16 cellular contexts compared by ENCODE assay signal in genomic region chr3:157921271-157921670, GRCh38.
DNase-seq lines count a peak whose midpoint lies in the region; ATAC-seq and TF ChIP-seq lines count a peak whose summit lies in the region.
"Had no signal": no experiment of that assay in that cellular context is flagged by ENCODE, and none has a peak within 500 bp of the region (broad histone marks: within the 10 kb centered on the region; RNA-seq: fewer than 3 reads in every experiment).

No MANE protein-coding gene starts in this region.

- no peaks in the 10 kb centered on the region for H3K4me1 ChIP-seq in right atrium auricular region

- TF ChIP-seq CTCF in right atrium auricular region (IDR thresholded peaks at IDR 0.05): no peak

- H3K27ac ChIP-seq in right atrium auricular region: no peak overlapping the region
- H3K27ac ChIP-seq: 22Rv1, C4-2B, SK-N-MC had no signal

- DNase-seq in NCI-H1092 treated with DMSO at 0.1 percent for 48 hours (lab: John Stamatoyannopoulos, UW): peak; percentile 32
- DNase-seq in NCI-H1092 (lab: John Stamatoyannopoulos, UW): no peak
- DNase-seq in Right ventricle myocardium inferior (ENCODE audit: missing footprints): no peak
- no peak for DNase-seq in right atrium auricular region (ENCODE audit: low spot score)
- DNase-seq in fibroblast of peridontal ligament (ENCODE audit: extremely low read depth): peak; percentile 60
- DNase-seq in activated CD4-positive, alpha-beta T cell treated with anti-CD3 and anti-CD28 coated beads for 4 hours: no peak
- DNase-seq: DMS53, H7, KG1, NCI-H1048, T-helper 1 cell had no signal

- no peaks in the 10 kb centered on the region for H3K36me3 ChIP-seq in right atrium auricular region

- H3K4me3 ChIP-seq in right atrium auricular region: no peak overlapping the region
- H3K4me3 ChIP-seq: SK-N-MC had no signal

- intact Hi-C loops in Right ventricle myocardium inferior (cut with DNase I): no loop called here

- no peaks in the 10 kb centered on the region for H3K27me3 ChIP-seq in right atrium auricular region

- ATAC-seq in Right ventricle myocardium inferior: peak; percentile 26
- no peak for ATAC-seq in GM21515 (IDR thresholded peaks at IDR 0.05; ENCODE audit: unreplicated experiment)
- ATAC-seq in GM18502 (IDR thresholded peaks at IDR 0.05; ENCODE audit: poor library complexity, unreplicated experiment): no peak

- no peaks in the 10 kb centered on the region for H3K9me3 ChIP-seq in right atrium auricular region

Comparison
In these comparisons a context has a peak if more than half of its experiments do, and no peak if none do; other contexts are left out.
1. DNase-seq: peak in NCI-H1092 treated with DMSO at 0.1 percent for 48 hours (single experiment) and fibroblast of peridontal ligament (single experiment); none in NCI-H1092 (single experiment), Right ventricle myocardium inferior (single experiment), right atrium auricular region (single experiment) and activated CD4-positive, alpha-beta T cell treated with anti-CD3 and anti-CD28 coated beads for 4 hours (0 of 2).